Comparison of ENCODE assay signal across 19 cellular contexts in genomic region chr7:29369909-29370488, GRCh38.
DNase-seq lines count a peak whose midpoint lies in the region; TF ChIP-seq lines count a peak whose summit lies in the region.
"Had no signal": no experiment of that assay in that cellular context is flagged by ENCODE, and none has a peak within 500 bp of the region (broad histone marks: within the 10 kb centered on the region; RNA-seq: fewer than 3 reads in every experiment).

No MANE protein-coding gene starts in this region.

- H3F3A ChIP-seq in PC-9 (ENCODE audit: insufficient read depth, low read depth) = peaks cover 32% of the 10 kb centered on the region

- WGBS in esophagus squamous epithelium, 2 donors = 74 to 76% methylated on average over 6 to 8 of the region's 8 CpGs
- 52 to 73% (median 64%) methylated on average over 8 of the region's 8 CpGs for WGBS in stomach, 5 donors

- no peak for TF ChIP-seq POLR2A in esophagus squamous epithelium (IDR thresholded peaks at IDR 0.05)
- TF ChIP-seq POLR2A in stomach (IDR thresholded peaks at IDR 0.05) = no peak

- 0 out of 2 replicates have a peak, but pooled peaks cover 4% of the 10 kb centered on the region for H3K9me2 ChIP-seq in PC-9 (ENCODE audit: insufficient read depth)

- H3K9me3 ChIP-seq in PC-9 (ENCODE audit: insufficient read depth, low read depth) (no peaks in the 10 kb centered on the region), esophagus squamous epithelium (no peaks in the 10 kb centered on the region), stomach (no peaks in the 10 kb centered on the region)
- H3K9me3 ChIP-seq: Caco-2, heart left ventricle, uterus had no signal

- peak overlapping the region; percentile 68 for H3K27ac ChIP-seq in PC-9
- H3K27ac ChIP-seq in esophagus squamous epithelium = peak overlapping the region in 3 of 4 donors; percentile 14 to 63 (median 54)
- H3K27ac ChIP-seq in stomach = peak overlapping the region; percentile 50 to 84 (median 80)
- H3K27ac ChIP-seq: brain microvascular endothelial cell, HL-60, uterus had no signal

- CTCF ChIA-PET in PC-9 (lab: Charles Lee) = no interaction called here

- BruUV-seq in PC-9 (replicated peaks; lab: Mats Ljungman, UMichigan) = no TSS peak

- TF ChIP-seq CTCF in PC-9 (conservative IDR thresholded peaks at IDR 0.05) (no peak), esophagus squamous epithelium (IDR thresholded peaks at IDR 0.05) (no peak), stomach (IDR thresholded peaks at IDR 0.05) (no peak)

- H3K27me3 ChIP-seq in PC-9 (ENCODE audit: insufficient read depth, low read depth) = no peaks in the 10 kb centered on the region
- H3K27me3 ChIP-seq in esophagus squamous epithelium = no peaks in the 10 kb centered on the region
- H3K27me3 ChIP-seq in stomach = no peaks in the 10 kb centered on the region
- H3K27me3 ChIP-seq: brain microvascular endothelial cell, heart left ventricle, uterus had no signal

- no peak for TF ChIP-seq EP300 in stomach (IDR thresholded peaks at IDR 0.05)

- intact Hi-C loops in PC-9 (cut with micrococcal nuclease; ENCODE audit: unreplicated experiment) (no loop called here), esophagus squamous epithelium (cut with DNase I) (no loop called here), stomach (cut with DNase I; ENCODE audit: low total_unique reads) (no loop called here)

- POLR2A ChIA-PET in PC-9 (lab: Charles Lee; ENCODE audit: unreplicated experiment) = no interaction called here

- DNase-seq in NCI-H526 treated with DMSO at 0.1 percent for 48 hours (lab: John Stamatoyannopoulos, UW) = peak; percentile 21
- DNase-seq in NCI-H526 (lab: John Stamatoyannopoulos, UW) = no peak
- DNase-seq in PC-9 = no peak
- DNase-seq in esophagus squamous epithelium (lab: John Stamatoyannopoulos, UW) = no peak
- DNase-seq in stomach = no peak
- no peak for DNase-seq in NCI-H1694 (lab: John Stamatoyannopoulos, UW)
- DNase-seq in DMS 273 treated with DMSO at 0.1 percent for 48 hours (lab: John Stamatoyannopoulos, UW) = no peak
- no peak for DNase-seq in occipital lobe (lab: John Stamatoyannopoulos, UW)
- DNase-seq: activated CD4-positive, alpha-beta T cell treated with anti-CD3 and anti-CD28 coated beads, Interleukin-2, amount 10 ng/mL, durations not matched to agents 24 days and 14 days; activated naive CD8-positive, alpha-beta T cell treated with anti-CD3 and anti-CD28 coated beads for 36 hours; left ventricle myocardium superior; NCI-H1105 treated with DMSO at 0.1 percent for 48 hours; RPMI8226; T-helper 2 cell; uterus had no signal

- no peaks in the 10 kb centered on the region for H3K36me3 ChIP-seq in PC-9 (ENCODE audit: low read depth)
- H3K36me3 ChIP-seq in esophagus squamous epithelium = no peaks in the 10 kb centered on the region
- H3K36me3 ChIP-seq in stomach = no peaks in the 10 kb centered on the region
- H3K36me3 ChIP-seq: brain microvascular endothelial cell, uterus had no signal

- H3K4me3 ChIP-seq in PC-9 (no peak overlapping the region), esophagus squamous epithelium (no peak overlapping the region), stomach (no peak overlapping the region)
- H3K4me3 ChIP-seq: heart left ventricle, uterus had no signal

- H4K20me1 ChIP-seq in PC-9 (ENCODE audit: insufficient read depth) = no peaks in the 10 kb centered on the region

- H2AFZ ChIP-seq in PC-9 = no peak overlapping the region

- H3K4me1 ChIP-seq in PC-9 (replicated peaks; ENCODE audit: insufficient read depth) = peaks cover 37% of the 10 kb centered on the region
- peaks cover 12 to 37% (median 14%) of the 10 kb centered on the region in 3 donors for H3K4me1 ChIP-seq in esophagus squamous epithelium
- peaks cover 4 to 37% (median 23%) of the 10 kb centered on the region in 4 donors for H3K4me1 ChIP-seq in stomach
- H3K4me1 ChIP-seq: uterus had no signal

- H3K4me2 ChIP-seq in PC-9 = peak overlapping the region; percentile 40

- H3K79me2 ChIP-seq in PC-9 (ENCODE audit: low read depth) = no peaks in the 10 kb centered on the region
